Comparison of ENCODE assay signal across 27 cellular contexts in genomic region chr1:97693601-97694000, GRCh38.
"Had no signal": no experiment of that assay in that cellular context is flagged by ENCODE, and none has a peak within 500 bp of the region (broad histone marks: within the 10 kb centered on the region; RNA-seq: fewer than 3 reads in every experiment).

No MANE protein-coding gene starts in this region.

- H3K27ac ChIP-seq: left ventricle myocardium inferior, neural progenitor cell, parathyroid adenoma, psoas muscle, sigmoid colon, suprapubic skin, tibial nerve had no signal

- H3K4me1 ChIP-seq: left ventricle myocardium inferior, neural progenitor cell, parathyroid adenoma, psoas muscle, sigmoid colon, suprapubic skin, tibial nerve had no signal

- H3K4me3 Mint-ChIP-seq: activated CD4-positive, alpha-beta memory T cell treated with anti-CD3 and anti-CD28 coated beads, Interleukin-2, amount 10 ng/mL, durations not matched to agents 7 days and 5 days; activated CD4-positive, alpha-beta T cell treated with anti-CD3 and anti-CD28 coated beads, Interleukin-2, amount 10 ng/mL, durations not matched to agents 7 days and 5 days; activated naive CD4-positive, alpha-beta T cell treated with anti-CD3 and anti-CD28 coated beads, Interleukin-2, amount 10 ng/mL, durations not matched to agents 7 days and 5 days; activated T-cell treated with anti-CD3 and anti-CD28 coated beads, Interleukin-2, amount 50 U/mL, for 24 hours; natural killer cell; neural progenitor cell; stimulated activated memory B cell treated with anti-CD40 and anti-IgM and Interleukin-4, amounts not matched to agents 10 μg/mL and 1 μg/mL and 100 μg/mL, for 72 hours; stimulated activated naive CD8-positive, alpha-beta T cell treated with anti-CD3 and anti-CD28 coated beads, Interleukin-15, amount 100 ng/mL, for 72 hours had no signal

- H3K27me3 Mint-ChIP-seq: activated CD4-positive, alpha-beta memory T cell treated with anti-CD3 and anti-CD28 coated beads, Interleukin-2, amount 10 ng/mL, durations not matched to agents 7 days and 5 days; activated CD4-positive, alpha-beta T cell treated with anti-CD3 and anti-CD28 coated beads, Interleukin-2, amount 10 ng/mL, durations not matched to agents 7 days and 5 days; activated naive CD4-positive, alpha-beta T cell treated with anti-CD3 and anti-CD28 coated beads, Interleukin-2, amount 10 ng/mL, durations not matched to agents 7 days and 5 days; activated T-cell treated with anti-CD3 and anti-CD28 coated beads, Interleukin-2, amount 50 U/mL, for 24 hours; stimulated activated memory B cell treated with anti-CD40 and anti-IgM and Interleukin-4, amounts not matched to agents 10 μg/mL and 1 μg/mL and 100 μg/mL, for 72 hours; stimulated activated naive CD8-positive, alpha-beta T cell treated with anti-CD3 and anti-CD28 coated beads, Interleukin-15, amount 100 ng/mL, for 72 hours had no signal

- H3K4me3 ChIP-seq: left ventricle myocardium inferior, lung, neural progenitor cell, psoas muscle, sigmoid colon, suprapubic skin, tibial nerve had no signal

- H3K9me3 Mint-ChIP-seq: activated CD4-positive, alpha-beta memory T cell treated with anti-CD3 and anti-CD28 coated beads, Interleukin-2, amount 10 ng/mL, durations not matched to agents 7 days and 5 days; activated CD4-positive, alpha-beta T cell treated with anti-CD3 and anti-CD28 coated beads, Interleukin-2, amount 10 ng/mL, durations not matched to agents 7 days and 5 days; activated naive CD4-positive, alpha-beta T cell treated with anti-CD3 and anti-CD28 coated beads, Interleukin-2, amount 10 ng/mL, durations not matched to agents 7 days and 5 days; activated T-cell treated with anti-CD3 and anti-CD28 coated beads, Interleukin-2, amount 50 U/mL, for 24 hours; natural killer cell; neural progenitor cell; stimulated activated memory B cell treated with anti-CD40 and anti-IgM and Interleukin-4, amounts not matched to agents 10 μg/mL and 1 μg/mL and 100 μg/mL, for 72 hours; stimulated activated naive CD8-positive, alpha-beta T cell treated with anti-CD3 and anti-CD28 coated beads, Interleukin-15, amount 100 ng/mL, for 72 hours had no signal

- H3K27me3 ChIP-seq: neural progenitor cell, sigmoid colon, suprapubic skin, tibial nerve had no signal

- H3K36me3 Mint-ChIP-seq: natural killer cell; neural progenitor cell; stimulated activated memory B cell treated with anti-CD40 and anti-IgM and Interleukin-4, amounts not matched to agents 10 μg/mL and 1 μg/mL and 100 μg/mL, for 72 hours had no signal

- DNase-seq: activated CD4-positive, alpha-beta memory T cell treated with anti-CD3 and anti-CD28 coated beads, Interleukin-2, amount 10 ng/mL, durations not matched to agents 7 days and 5 days; activated CD4-positive, alpha-beta T cell treated with anti-CD3 and anti-CD28 coated beads for 1 hour; activated CD4-positive, alpha-beta T cell treated with anti-CD3 and anti-CD28 coated beads, Interleukin-2, amount 10 ng/mL, durations not matched to agents 7 days and 5 days; activated CD8-positive, alpha-beta memory T cell treated with anti-CD3 and anti-CD28 coated beads, Interleukin-2, amount 50 U/mL, for 48 hours; activated gamma-delta T cell; activated naive CD4-positive, alpha-beta T cell treated with anti-CD3 and anti-CD28 coated beads, Interleukin-2, amount 10 ng/mL, durations not matched to agents 7 days and 5 days; activated T-cell treated with anti-CD3 and anti-CD28 coated beads, Interleukin-2, amount 50 U/mL, for 24 hours; amygdala; caudate nucleus; cortex of kidney; glutamatergic neuron; left ventricle myocardium inferior; mesendoderm; natural killer cell; occipital lobe; psoas muscle; sigmoid colon; small intestine; stimulated activated CD4-positive, alpha-beta T cell treated with anti-CD3 and anti-CD28 coated beads, Interleukin-4, amount 100 ng/mL, for 4 hours; stimulated activated CD8-positive, alpha-beta memory T cell treated with anti-CD3 and anti-CD28 coated beads, Interleukin-4, amount 100 ng/mL, for 48 hours; stimulated activated naive CD8-positive, alpha-beta T cell treated with anti-CD3 and anti-CD28 coated beads, Interleukin-15, amount 100 ng/mL, for 72 hours had no signal

- H3K27ac Mint-ChIP-seq: activated CD4-positive, alpha-beta memory T cell treated with anti-CD3 and anti-CD28 coated beads, Interleukin-2, amount 10 ng/mL, durations not matched to agents 7 days and 5 days; activated CD4-positive, alpha-beta T cell treated with anti-CD3 and anti-CD28 coated beads, Interleukin-2, amount 10 ng/mL, durations not matched to agents 7 days and 5 days; activated naive CD4-positive, alpha-beta T cell treated with anti-CD3 and anti-CD28 coated beads, Interleukin-2, amount 10 ng/mL, durations not matched to agents 7 days and 5 days; activated T-cell treated with anti-CD3 and anti-CD28 coated beads, Interleukin-2, amount 50 U/mL, for 24 hours; natural killer cell; neural progenitor cell; stimulated activated memory B cell treated with anti-CD40 and anti-IgM and Interleukin-4, amounts not matched to agents 10 μg/mL and 1 μg/mL and 100 μg/mL, for 72 hours; stimulated activated naive CD8-positive, alpha-beta T cell treated with anti-CD3 and anti-CD28 coated beads, Interleukin-15, amount 100 ng/mL, for 72 hours had no signal

- H3K9me3 ChIP-seq: left ventricle myocardium inferior, psoas muscle, sigmoid colon, suprapubic skin, tibial nerve had no signal

- H3K4me1 Mint-ChIP-seq: activated CD4-positive, alpha-beta memory T cell treated with anti-CD3 and anti-CD28 coated beads, Interleukin-2, amount 10 ng/mL, durations not matched to agents 7 days and 5 days; activated CD4-positive, alpha-beta T cell treated with anti-CD3 and anti-CD28 coated beads, Interleukin-2, amount 10 ng/mL, durations not matched to agents 7 days and 5 days; activated naive CD4-positive, alpha-beta T cell treated with anti-CD3 and anti-CD28 coated beads, Interleukin-2, amount 10 ng/mL, durations not matched to agents 7 days and 5 days; stimulated activated memory B cell treated with anti-CD40 and anti-IgM and Interleukin-4, amounts not matched to agents 10 μg/mL and 1 μg/mL and 100 μg/mL, for 72 hours; stimulated activated naive CD8-positive, alpha-beta T cell treated with anti-CD3 and anti-CD28 coated beads, Interleukin-15, amount 100 ng/mL, for 72 hours had no signal

- H3K36me3 ChIP-seq: neural progenitor cell, suprapubic skin had no signal

- ATAC-seq: natural killer cell; psoas muscle; stimulated activated memory B cell treated with anti-CD40 and anti-IgM and Interleukin-4, amounts not matched to agents 10 μg/mL and 1 μg/mL and 100 μg/mL, for 72 hours; stimulated activated naive CD8-positive, alpha-beta T cell treated with anti-CD3 and anti-CD28 coated beads, Interleukin-15, amount 100 ng/mL, for 72 hours had no signal
